16 cellular contexts compared by ENCODE assay signal in genomic region chr17:34654871-34655270, GRCh38.
"Had no signal": no experiment of that assay in that cellular context is flagged by ENCODE, and none has a peak within 500 bp of the region (broad histone marks: within the 10 kb centered on the region; RNA-seq: fewer than 3 reads in every experiment).

No MANE protein-coding gene starts in this region.

- H3K4me2 ChIP-seq: SK-N-SH had no signal

- FAIRE-seq: HTR-8/SVneo, RCC 7860 had no signal

- H3K9ac ChIP-seq: SK-N-SH had no signal

- DNase-seq: NCI-H1048, NCI-H1105, NCI-H1436 treated with DMSO at 0.1 percent for 48 hours, NCI-H1694, NCI-H187 treated with DMSO at 0.1 percent for 48 hours, NCI-H2029 treated with DMSO at 0.1 percent for 48 hours, NCI-H2227 treated with DMSO at 0.1 percent for 48 hours, NCI-H526 treated with DMSO at 0.1 percent for 48 hours, NCI-H774, RPMI8226, SHP77, SK-N-SH, SW 1271 had no signal

- H3K9me3 ChIP-seq: SK-N-SH had no signal

- H3K27ac ChIP-seq: HL-60 had no signal
